1 cellular context compared by ENCODE assay signal in the genomic region with DNA sequence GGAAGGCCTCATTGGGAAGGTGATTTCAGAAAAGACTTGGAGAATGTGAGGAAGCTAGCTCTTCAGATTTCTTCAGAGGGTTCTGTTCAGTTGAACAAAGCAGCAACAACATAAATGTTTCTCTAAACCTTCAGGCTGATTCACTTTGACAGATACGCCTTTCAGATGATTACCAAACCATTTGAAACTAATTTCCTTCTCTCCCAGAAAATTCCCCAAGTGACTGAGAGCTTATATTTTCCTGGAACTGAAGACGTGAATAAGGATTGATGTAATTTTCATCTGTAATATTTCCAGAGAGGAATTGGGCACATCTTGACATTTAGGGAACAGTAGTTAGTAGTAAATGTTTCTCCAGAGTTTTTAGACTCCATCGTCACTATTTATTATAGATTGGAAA.
TF ChIP-seq lines count a peak whose summit lies in the region.

No MANE protein-coding gene starts in this region.

TF ChIP-seq in H1, 55 proteins besides CTCF, POLR2A, EP300 and RAD21:
- no peak for TF ChIP-seq CHD2 (IDR thresholded peaks at IDR 0.05; ENCODE audit: low read length)
- TF ChIP-seq CBX5 (IDR thresholded peaks at IDR 0.05; ENCODE audit: low read depth, low read length) = no peak
- no peak for TF ChIP-seq HDAC2 (IDR thresholded peaks at IDR 0.05; ENCODE audit: borderline replicate concordance in 1 of 2, low read depth in 2 of 2, low read length in 2 of 2)
